13 cellular contexts compared by ENCODE assay signal in genomic region chr7:50659329-50659965, GRCh38.
DNase-seq lines count a peak whose midpoint lies in the region; ATAC-seq and TF ChIP-seq lines count a peak whose summit lies in the region.
"Had no signal": no experiment of that assay in that cellular context is flagged by ENCODE, and none has a peak within 500 bp of the region (broad histone marks: within the 10 kb centered on the region; RNA-seq: fewer than 3 reads in every experiment).

No MANE protein-coding gene starts in this region.

- H3K27me3 ChIP-seq in Caco-2 (replicated peaks; ENCODE audit: control insufficient read depth, insufficient read depth, low read length) = no peaks in the 10 kb centered on the region

- H3K4me3 ChIP-seq in Caco-2 (ENCODE audit: low read depth, low read length) = no peak overlapping the region

- CTCF ChIA-PET in Caco-2 (lab: Charles Lee) = no interaction called here

- H3K36me3 Mint-ChIP-seq in activated T-cell treated with anti-CD3 and anti-CD28 coated beads, Interleukin-2, amount 50 U/mL, for 4 hours (ENCODE audit: insufficient read depth) = no peaks in the 10 kb centered on the region
- H3K36me3 Mint-ChIP-seq in activated T-cell treated with anti-CD3 and anti-CD28 coated beads, Interleukin-2, amount 50 U/mL, for 72 hours (ENCODE audit: insufficient read depth in 2 of 2) = no peaks in the 10 kb centered on the region
- H3K36me3 Mint-ChIP-seq in IgD-negative memory B cell (peaks cover 4% of the 10 kb centered on the region), immature natural killer cell (no peaks in the 10 kb centered on the region), Caco-2 (ENCODE audit: insufficient read depth, unreplicated experiment) (peaks cover 44% of the 10 kb centered on the region)
- peaks cover 0 to 3% of the 10 kb centered on the region in 2 donors for H3K36me3 Mint-ChIP-seq in stimulated activated naive B cell treated with anti-CD40 and anti-IgM and Interleukin-4, amounts not matched to agents 10 μg/mL and 1 μg/mL and 100 μg/mL, for 72 hours
- H3K36me3 Mint-ChIP-seq: activated naive CD4-positive, alpha-beta T cell treated with anti-CD3 and anti-CD28 coated beads, Interleukin-2, amount 50 U/mL, for 72 hours had no signal

- no peaks in the 10 kb centered on the region for H3K27me3 Mint-ChIP-seq in activated T-cell treated with anti-CD3 and anti-CD28 coated beads, Interleukin-2, amount 50 U/mL, for 4 hours (ENCODE audit: low read depth)
- H3K27me3 Mint-ChIP-seq in activated T-cell treated with anti-CD3 and anti-CD28 coated beads, Interleukin-2, amount 50 U/mL, for 72 hours (ENCODE audit: low read depth) = no peaks in the 10 kb centered on the region
- H3K27me3 Mint-ChIP-seq in IgD-negative memory B cell (peaks cover 11% of the 10 kb centered on the region), immature natural killer cell (ENCODE audit: low read depth in 3 of 3) (peaks cover 5 to 9% (median 6%) of the 10 kb centered on the region in 3 donors), Caco-2 (ENCODE audit: insufficient read depth, unreplicated experiment) (no peaks in the 10 kb centered on the region)
- peaks cover 0 to 12% of the 10 kb centered on the region in 2 donors for H3K27me3 Mint-ChIP-seq in stimulated activated naive B cell treated with anti-CD40 and anti-IgM and Interleukin-4, amounts not matched to agents 10 μg/mL and 1 μg/mL and 100 μg/mL, for 72 hours

- TF ChIP-seq CTCF in Caco-2 (IDR thresholded peaks at IDR 0.05; ENCODE audit: insufficient read depth in 1 of 2, low read depth in 1 of 2, low read length in 1 of 2, severe bottlenecking in 1 of 2, unreplicated experiment in 1 of 2) = no peak

- no peak for ATAC-seq in activated T-cell treated with anti-CD3 and anti-CD28 coated beads, Interleukin-2, amount 50 U/mL, for 4 hours
- no peak for ATAC-seq in activated T-cell treated with anti-CD3 and anti-CD28 coated beads, Interleukin-2, amount 50 U/mL, for 72 hours (replicated peaks in 1 of 2)
- ATAC-seq in stimulated activated naive B cell treated with anti-CD40 and anti-IgM and Interleukin-4, amounts not matched to agents 10 μg/mL and 1 μg/mL and 100 μg/mL, for 72 hours (replicated peaks) = no peak
- ATAC-seq: left ventricle myocardium superior, PC-3 had no signal

- intact Hi-C loops in Caco-2 (cut with micrococcal nuclease; ENCODE audit: unreplicated experiment) = no loop called here

- H3K27ac Mint-ChIP-seq in activated T-cell treated with anti-CD3 and anti-CD28 coated beads, Interleukin-2, amount 50 U/mL, for 72 hours = no peak overlapping the region
- H3K27ac Mint-ChIP-seq in IgD-negative memory B cell (peak overlapping the region; percentile 0 to 87 (median 75)), immature natural killer cell (peak overlapping the region; percentile 76 to 96 (median 90)), Caco-2 (ENCODE audit: unreplicated experiment) (no peak overlapping the region)
- H3K27ac Mint-ChIP-seq in stimulated activated naive B cell treated with anti-CD40 and anti-IgM and Interleukin-4, amounts not matched to agents 10 μg/mL and 1 μg/mL and 100 μg/mL, for 72 hours = peak overlapping the region; percentile 91

- no peaks in the 10 kb centered on the region for H3K9me3 ChIP-seq in Caco-2

- H3K36me3 ChIP-seq in Caco-2 (ENCODE audit: control insufficient read depth, insufficient read depth, low read length) = no peaks in the 10 kb centered on the region; the same call in none of the 2 replicates

- POLR2A ChIA-PET in Caco-2 (lab: Charles Lee) = no interaction called here

- H3K9me3 Mint-ChIP-seq in activated T-cell treated with anti-CD3 and anti-CD28 coated beads, Interleukin-2, amount 50 U/mL, for 4 hours = no peaks in the 10 kb centered on the region
- no peaks in the 10 kb centered on the region for H3K9me3 Mint-ChIP-seq in activated T-cell treated with anti-CD3 and anti-CD28 coated beads, Interleukin-2, amount 50 U/mL, for 72 hours
- H3K9me3 Mint-ChIP-seq in IgD-negative memory B cell = no peaks in the 10 kb centered on the region
- H3K9me3 Mint-ChIP-seq in immature natural killer cell = no peaks in the 10 kb centered on the region
- H3K9me3 Mint-ChIP-seq in stimulated activated naive B cell treated with anti-CD40 and anti-IgM and Interleukin-4, amounts not matched to agents 10 μg/mL and 1 μg/mL and 100 μg/mL, for 72 hours = peaks cover 0 to 2% of the 10 kb centered on the region in 2 donors
- H3K9me3 Mint-ChIP-seq in Caco-2 (ENCODE audit: unreplicated experiment) = no peaks in the 10 kb centered on the region
- H3K9me3 Mint-ChIP-seq: activated naive CD4-positive, alpha-beta T cell treated with anti-CD3 and anti-CD28 coated beads, Interleukin-2, amount 50 U/mL, for 72 hours had no signal

- no peak for DNase-seq in activated T-cell treated with anti-CD3 and anti-CD28 coated beads, Interleukin-2, amount 50 U/mL, for 4 hours
- DNase-seq in activated T-cell treated with anti-CD3 and anti-CD28 coated beads, Interleukin-2, amount 50 U/mL, for 72 hours = no peak
- DNase-seq in immature natural killer cell (no peak), Caco-2 (no peak), germinal center (ENCODE audit: low spot score) (no peak), NCI-H345 treated with DMSO at 0.1 percent for 48 hours (lab: John Stamatoyannopoulos, UW; ENCODE audit: unreplicated experiment) (no peak)
- DNase-seq in stimulated activated naive B cell treated with anti-CD40 and anti-IgM and Interleukin-4, amounts not matched to agents 10 μg/mL and 1 μg/mL and 100 μg/mL, for 72 hours = no peak
- DNase-seq: NCI-H1048, NCI-H526 treated with DMSO at 0.1 percent for 48 hours, PC-3 had no signal

- peaks cover 48% of the 10 kb centered on the region for H3K4me1 Mint-ChIP-seq in activated T-cell treated with anti-CD3 and anti-CD28 coated beads, Interleukin-2, amount 50 U/mL, for 4 hours (ENCODE audit: low read depth)
- peaks cover 42% of the 10 kb centered on the region for H3K4me1 Mint-ChIP-seq in activated T-cell treated with anti-CD3 and anti-CD28 coated beads, Interleukin-2, amount 50 U/mL, for 72 hours (ENCODE audit: low read depth)
- H3K4me1 Mint-ChIP-seq in IgD-negative memory B cell (peaks cover 42 to 57% (median 48%) of the 10 kb centered on the region in 3 donors), immature natural killer cell (peaks cover 46 to 50% of the 10 kb centered on the region in 2 donors), Caco-2 (ENCODE audit: low read depth, unreplicated experiment) (no peaks in the 10 kb centered on the region)
- H3K4me1 Mint-ChIP-seq in stimulated activated naive B cell treated with anti-CD40 and anti-IgM and Interleukin-4, amounts not matched to agents 10 μg/mL and 1 μg/mL and 100 μg/mL, for 72 hours = peaks cover 46 to 48% of the 10 kb centered on the region in 2 donors

- no peaks in the 10 kb centered on the region for H3K4me1 ChIP-seq in Caco-2

- H3K4me3 Mint-ChIP-seq in activated T-cell treated with anti-CD3 and anti-CD28 coated beads, Interleukin-2, amount 50 U/mL, for 4 hours = peak overlapping the region; percentile 68
- H3K4me3 Mint-ChIP-seq in activated T-cell treated with anti-CD3 and anti-CD28 coated beads, Interleukin-2, amount 50 U/mL, for 72 hours = peak overlapping the region in 1 of 2 donors; percentile 77
- H3K4me3 Mint-ChIP-seq in IgD-negative memory B cell (peak overlapping the region; percentile 70 to 97 (median 88)), immature natural killer cell (peak overlapping the region; percentile 82 to 96 (median 88)), Caco-2 (ENCODE audit: unreplicated experiment) (no peak overlapping the region)
- peak overlapping the region; percentile 75 to 77 for H3K4me3 Mint-ChIP-seq in stimulated activated naive B cell treated with anti-CD40 and anti-IgM and Interleukin-4, amounts not matched to agents 10 μg/mL and 1 μg/mL and 100 μg/mL, for 72 hours

- BruUV-seq in Caco-2 (replicated peaks; lab: Mats Ljungman, UMichigan) = no TSS peak

Comparison
In these comparisons a context has a peak if more than half of its experiments do, and no peak if none do; other contexts are left out.
1. H3K27ac Mint-ChIP-seq: peak in IgD-negative memory B cell (3 of 3), immature natural killer cell (6 of 6) and stimulated activated naive B cell treated with anti-CD40 and anti-IgM and Interleukin-4, amounts not matched to agents 10 μg/mL and 1 μg/mL and 100 μg/mL, for 72 hours (single experiment); none in activated T-cell treated with anti-CD3 and anti-CD28 coated beads, Interleukin-2, amount 50 U/mL, for 72 hours (single experiment) and Caco-2 (single experiment).